In genomic region chr20:46031701-46032254, GRCh38 we compare ENCODE assay signal across 1 cellular context.
A peak's percentile ranks its signal among the peaks of the same experiment; 100 is the strongest.
TF ChIP-seq lines count a peak whose summit lies in the region.

No MANE protein-coding gene starts in this region.

TF ChIP-seq in GM23338, 12 proteins besides CTCF, POLR2A, EP300 and RAD21 (continued from another document):
- peak; percentile 2 for TF ChIP-seq REST (IDR thresholded peaks at IDR 0.05; ENCODE audit: unreplicated experiment)
- no peak for TF ChIP-seq CREB1 (CRISPR knock-in tag; IDR thresholded peaks at IDR 0.05; ENCODE audit: low read depth)
TF ChIP-seq in GM23338: peak in this region for 2.
